In genomic region chrX:153764786-153765137, GRCh38 we compare ENCODE assay signal across 7 cellular contexts. TPM values are rescaled to one million over a fixed set of nuclear protein-coding genes. Genes with fewer than 3 reads are reported as not detected.
DNase-seq lines count a peak whose midpoint lies in the region; ATAC-seq and TF ChIP-seq lines count a peak whose summit lies in the region.
"Had no signal": no experiment of that assay in that cellular context is flagged by ENCODE, and none has a peak within 500 bp of the region (broad histone marks: within the 10 kb centered on the region; RNA-seq: fewer than 3 reads in every experiment).

No MANE protein-coding gene starts in this region.

- H3K9me3 ChIP-seq in transverse colon: no peaks in the 10 kb centered on the region

- peaks cover 5% of the 10 kb centered on the region for H3K4me1 Mint-ChIP-seq in activated CD8-positive, alpha-beta memory T cell treated with anti-CD3 and anti-CD28 coated beads, Interleukin-2, amount 10 ng/mL, durations not matched to agents 7 days and 5 days

- intact Hi-C loops in transverse colon (cut with DNase I; ENCODE audit: low total_unique reads): loop anchor here (5.0 kb wide), 1 partner anchor 188 kb away; no protein-coding TSS in a partner anchor

- H3K27ac ChIP-seq in transverse colon: peak overlapping the region; percentile 47 to 81 (median 65)

- TF ChIP-seq POLR2A in transverse colon (IDR thresholded peaks at IDR 0.05): no peak

- no peak for TF ChIP-seq CTCF in fibroblast of the aortic adventitia (IDR thresholded peaks at IDR 0.05; ENCODE audit: insufficient read depth, low read length)
- TF ChIP-seq CTCF in transverse colon (IDR thresholded peaks at IDR 0.05): no peak

- H3K4me3 Mint-ChIP-seq in activated CD8-positive, alpha-beta memory T cell treated with anti-CD3 and anti-CD28 coated beads, Interleukin-2, amount 10 ng/mL, durations not matched to agents 7 days and 5 days: no peak overlapping the region

- DNase-seq in activated CD8-positive, alpha-beta memory T cell treated with anti-CD3 and anti-CD28 coated beads, Interleukin-2, amount 50 U/mL, for 4 hours: peak; percentile 16
- no peak for DNase-seq in activated CD8-positive, alpha-beta memory T cell treated with anti-CD3 and anti-CD28 coated beads, Interleukin-2, amount 10 ng/mL, durations not matched to agents 7 days and 5 days
- DNase-seq in fibroblast of the aortic adventitia (ENCODE audit: low read depth) (no peak), transverse colon (no peak), DMS114 treated with DMSO at 0.1 percent for 48 hours (lab: John Stamatoyannopoulos, UW; ENCODE audit: unreplicated experiment) (no peak)

- WGBS in transverse colon (ENCODE audit: low coverage in 1 of 2), 2 donors: 72% methylated on average over 7 of the region's 7 CpGs; no CpG with 5 or more reads in 1 of the 2 donors

- ATAC-seq in activated CD8-positive, alpha-beta memory T cell treated with anti-CD3 and anti-CD28 coated beads, Interleukin-2, amount 10 ng/mL, durations not matched to agents 7 days and 5 days: no peak
- no peak for ATAC-seq in HG02678 (IDR thresholded peaks at IDR 0.05; ENCODE audit: unreplicated experiment)

- H3K36me3 Mint-ChIP-seq in activated CD8-positive, alpha-beta memory T cell treated with anti-CD3 and anti-CD28 coated beads, Interleukin-2, amount 10 ng/mL, durations not matched to agents 7 days and 5 days: no peaks in the 10 kb centered on the region

- no peaks in the 10 kb centered on the region for H3K36me3 ChIP-seq in transverse colon

- no peaks in the 10 kb centered on the region for H3K9me3 Mint-ChIP-seq in activated CD8-positive, alpha-beta memory T cell treated with anti-CD3 and anti-CD28 coated beads, Interleukin-2, amount 10 ng/mL, durations not matched to agents 7 days and 5 days (ENCODE audit: low read depth)

- H3K27me3 ChIP-seq in transverse colon: no peaks in the 10 kb centered on the region

- no peaks in the 10 kb centered on the region for H3K4me1 ChIP-seq in transverse colon

- H3K4me3 ChIP-seq in fibroblast of the aortic adventitia (ENCODE audit: low read depth, low read length) (peak overlapping the region; percentile 57), transverse colon (peak overlapping the region in 3 of 4 donors; percentile 2 to 13 (median 12))

- H3K27me3 Mint-ChIP-seq in activated CD8-positive, alpha-beta memory T cell treated with anti-CD3 and anti-CD28 coated beads, Interleukin-2, amount 10 ng/mL, durations not matched to agents 7 days and 5 days: no peaks in the 10 kb centered on the region

- CTCF ChIA-PET in activated CD8-positive, alpha-beta memory T cell treated with anti-CD3 and anti-CD28 coated beads, Interleukin-2, amount 10 ng/mL, durations not matched to agents 7 days and 5 days (lab: Charles Lee): interaction anchor here (0.6 to 1.7 kb wide), 9 partner anchors 10 to 206 kb away, joined by 3 to 10 read pairs (median 3); partner anchors contain the start of genes ARHGAP4, IDH3G, RENBP and SSR4

- no peak overlapping the region for H3K27ac Mint-ChIP-seq in activated CD8-positive, alpha-beta memory T cell treated with anti-CD3 and anti-CD28 coated beads, Interleukin-2, amount 10 ng/mL, durations not matched to agents 7 days and 5 days

- no peak for TF ChIP-seq EP300 in transverse colon (IDR thresholded peaks at IDR 0.05; ENCODE audit: low read depth)

- in situ Hi-C loops in transverse colon (cut with MboI; ENCODE audit: low pct_ligation_motif_present in 1 of 4, low pct_unique_long_range_greater_than_20kb in 1 of 4, low sequenced_read_pairs in 3 of 4): loop anchor here in 1 of 4 donors (25.0 kb wide), 1 partner anchor 198 kb away; the partner anchor contains the start of genes HCFC1 and TMEM187

RNA-seq across cellular contexts. Expression of gene PLXNB3, which starts 0.7 kb away (rescaled TPM):
- under 1 TPM; 0.42 to 0.50 TPM for total RNA-seq in activated CD8-positive, alpha-beta memory T cell treated with anti-CD3 and anti-CD28 coated beads, Interleukin-2, amount 10 ng/mL, durations not matched to agents 7 days and 5 days
- total RNA-seq in fibroblast of the aortic adventitia (ENCODE audit: low replicate concordance) (3.1 and 6.1 TPM in 2 replicates), transverse colon (10 to 100 TPM in 2 of 4 donors, 1 to 10 TPM in 2; 3.1 to 46.2 (median 24.7) TPM)

RNA-seq across cellular contexts. Expression of gene SRPK3, which starts 16.1 kb away (rescaled TPM):
- total RNA-seq in activated CD8-positive, alpha-beta memory T cell treated with anti-CD3 and anti-CD28 coated beads, Interleukin-2, amount 10 ng/mL, durations not matched to agents 7 days and 5 days: not detected
- total RNA-seq in fibroblast of the aortic adventitia (ENCODE audit: low replicate concordance): 0.54 TPM in 1 of 2 replicates, not detected in the other
- total RNA-seq in transverse colon: 1 to 10 TPM in 2 of 4 donors, under 1 TPM in 2; 0.64 to 3.8 (median 1.3) TPM
- total RNA-seq: glomerular endothelial cell had no signal

RNA-seq across cellular contexts. Expression of gene IDH3G, which starts 29.4 kb away (rescaled TPM):
- 10 to 100 TPM; 69.4 to 72.0 TPM for total RNA-seq in activated CD8-positive, alpha-beta memory T cell treated with anti-CD3 and anti-CD28 coated beads, Interleukin-2, amount 10 ng/mL, durations not matched to agents 7 days and 5 days
- total RNA-seq in fibroblast of the aortic adventitia (ENCODE audit: low replicate concordance) (7.2 and 46.0 TPM in 2 replicates), transverse colon (100 to 1,000 TPM in 2 of 4 donors, 10 to 100 TPM in 2; 77.5 to 203 (median 117) TPM)

RNA-seq across cellular contexts. Expression of gene SSR4, which starts 29.7 kb away (rescaled TPM):
- total RNA-seq in activated CD8-positive, alpha-beta memory T cell treated with anti-CD3 and anti-CD28 coated beads, Interleukin-2, amount 10 ng/mL, durations not matched to agents 7 days and 5 days: 100 to 1,000 TPM; 190 to 191 TPM
- total RNA-seq in fibroblast of the aortic adventitia (ENCODE audit: low replicate concordance) (34.2 and 186 TPM in 2 replicates), transverse colon (100 to 1,000 TPM in 2 of 4 donors, 10 to 100 TPM in 2; 16.1 to 165 (median 95.8) TPM)

RNA-seq across cellular contexts. Expression of gene ABCD1, which starts 40.1 kb away (rescaled TPM):
- total RNA-seq in activated CD8-positive, alpha-beta memory T cell treated with anti-CD3 and anti-CD28 coated beads, Interleukin-2, amount 10 ng/mL, durations not matched to agents 7 days and 5 days: 10 to 100 TPM; 10.7 to 18.3 TPM
- total RNA-seq in fibroblast of the aortic adventitia (ENCODE audit: low replicate concordance) (9.3 and 15.5 TPM in 2 replicates), transverse colon (10 to 100 TPM in 3 of 4 donors, 1 to 10 TPM in 1; 7.0 to 50.5 (median 18.1) TPM)
